Comparison of ENCODE assay signal across 10 cellular contexts in genomic region chr7:95420996-95421846, GRCh38. TPM values are rescaled to one million over a fixed set of nuclear protein-coding genes. Genes with fewer than 3 reads are reported as not detected.
DNase-seq lines count a peak whose midpoint lies in the region; ATAC-seq and TF ChIP-seq lines count a peak whose summit lies in the region.
"Had no signal": no experiment of that assay in that cellular context is flagged by ENCODE, and none has a peak within 500 bp of the region (broad histone marks: within the 10 kb centered on the region; RNA-seq: fewer than 3 reads in every experiment).

No MANE protein-coding gene starts in this region.

- CTCF ChIA-PET in AG04450 (lab: Charles Lee): interaction anchor here (0.9 to 1.4 kb wide), 2 partner anchors 56 to 269 kb away, joined by 3 to 4 read pairs; no protein-coding TSS in a partner anchor

- no peak overlapping the region for H3K4me3 ChIP-seq in AG04450 (ENCODE audit: low read depth, low read length)
- H3K4me3 ChIP-seq in spleen: no peak overlapping the region

- H3K27me3 Mint-ChIP-seq in activated CD4-positive, alpha-beta T cell treated with anti-CD3 and anti-CD28 coated beads, Interleukin-2, amount 10 ng/mL, durations not matched to agents 24 days and 14 days: no peaks in the 10 kb centered on the region
- H3K27me3 Mint-ChIP-seq: CD8-positive, alpha-beta memory T cell had no signal

- peak overlapping the region; percentile 32 for H3K27ac ChIP-seq in AG04450 (ENCODE audit: low read depth, low read length)
- H3K27ac ChIP-seq in spleen: no peak overlapping the region

- POLR2A ChIA-PET in AG04450 (lab: Yijun Ruan, JAX): interaction anchor here (1.3 kb wide), 1 partner anchor 14 kb away, joined by 7 read pairs; no protein-coding TSS in a partner anchor

- no peak overlapping the region for H3K4me3 Mint-ChIP-seq in activated CD4-positive, alpha-beta T cell treated with anti-CD3 and anti-CD28 coated beads, Interleukin-2, amount 10 ng/mL, durations not matched to agents 24 days and 14 days
- H3K4me3 Mint-ChIP-seq: CD8-positive, alpha-beta memory T cell had no signal

- 81 to 91% (median 87%) methylated on average over 2 of the region's 2 CpGs for WGBS in spleen, 5 donors

- peaks cover 0 to 10% (median 0%) of the 10 kb centered on the region in 6 donors for H3K36me3 ChIP-seq in spleen

- TF ChIP-seq CTCF in AG04450 (IDR thresholded peaks at IDR 0.05; ENCODE audit: low read depth, low read length) (no peak), spleen (IDR thresholded peaks at IDR 0.05 in 8 of 11, conservative IDR thresholded peaks at IDR 0.05 in 3 of 11) (no peak)

- intact Hi-C loops in activated CD4-positive, alpha-beta T cell treated with anti-CD3 and anti-CD28 coated beads, Interleukin-2, amount 10 ng/mL, durations not matched to agents 24 days and 14 days (cut with micrococcal nuclease): no loop called here
- intact Hi-C loops in spleen (cut with DNase I; ENCODE audit: low total_unique reads): no loop called here

- H3K4me1 Mint-ChIP-seq in activated CD4-positive, alpha-beta T cell treated with anti-CD3 and anti-CD28 coated beads, Interleukin-2, amount 10 ng/mL, durations not matched to agents 24 days and 14 days: no peaks in the 10 kb centered on the region
- H3K4me1 Mint-ChIP-seq: CD8-positive, alpha-beta memory T cell had no signal

- no peak overlapping the region for H3K27ac Mint-ChIP-seq in activated CD4-positive, alpha-beta T cell treated with anti-CD3 and anti-CD28 coated beads, Interleukin-2, amount 10 ng/mL, durations not matched to agents 24 days and 14 days
- H3K27ac Mint-ChIP-seq: CD8-positive, alpha-beta memory T cell had no signal

- H3K27me3 ChIP-seq in AG04450 (ENCODE audit: control insufficient read depth, insufficient read depth, low read length) (no peaks in the 10 kb centered on the region), spleen (replicated peaks in 1 of 7) (no peaks in the 10 kb centered on the region)

- H3K9me3 Mint-ChIP-seq in activated CD4-positive, alpha-beta T cell treated with anti-CD3 and anti-CD28 coated beads, Interleukin-2, amount 10 ng/mL, durations not matched to agents 24 days and 14 days: no peaks in the 10 kb centered on the region
- H3K9me3 Mint-ChIP-seq: CD8-positive, alpha-beta memory T cell had no signal

- H3K9me3 ChIP-seq in AG04450 (ENCODE audit: control insufficient read depth, insufficient read depth, low read length) (no peaks in the 10 kb centered on the region), spleen (no peaks in the 10 kb centered on the region)

- DNase-seq in AG04450 (ENCODE audit: low read depth, low spot score) (peak; percentile 63), kidney tubule cell (ENCODE audit: low spot score) (peak; percentile 87), NCI-H146 treated with DMSO at 0.1 percent for 48 hours (lab: John Stamatoyannopoulos, UW; ENCODE audit: unreplicated experiment) (no peak), occipital lobe (lab: John Stamatoyannopoulos, UW) (no peak), spleen (no peak)
- DNase-seq in activated CD4-positive, alpha-beta T cell treated with anti-CD3 and anti-CD28 coated beads, Interleukin-2, amount 10 ng/mL, durations not matched to agents 24 days and 14 days: no peak
- DNase-seq: CD8-positive, alpha-beta memory T cell; effector memory CD4-positive, alpha-beta T cell had no signal

- H3K4me1 ChIP-seq in spleen: no peaks in the 10 kb centered on the region

- TF ChIP-seq POLR2A in spleen (IDR thresholded peaks at IDR 0.05): no peak

- no peaks in the 10 kb centered on the region for H3K36me3 Mint-ChIP-seq in activated CD4-positive, alpha-beta T cell treated with anti-CD3 and anti-CD28 coated beads, Interleukin-2, amount 10 ng/mL, durations not matched to agents 24 days and 14 days (ENCODE audit: low read depth)

- ATAC-seq in HG02759 (IDR thresholded peaks at IDR 0.05; ENCODE audit: unreplicated experiment) (peak; percentile 85), SK-N-SH treated with all-trans-retinoic acid at 6 μM for 48 hours (peak; percentile 95)

TF ChIP-seq in SK-N-SH treated with all-trans-retinoic acid at 6 μM for 48 hours, 23 proteins besides CTCF, POLR2A, EP300 and RAD21:
- TF ChIP-seq RARB (CRISPR knock-in tag; IDR thresholded peaks at IDR 0.05): peak; percentile 29; the same call in 1 of the 2 replicates
- TF ChIP-seq CREB5 (CRISPR knock-in tag; IDR thresholded peaks at IDR 0.05; ENCODE audit: low read depth): no peak
- no peak for TF ChIP-seq BACH2 (CRISPR knock-in tag; IDR thresholded peaks at IDR 0.05; ENCODE audit: borderline replicate concordance)
- TF ChIP-seq CSDC2 (CRISPR knock-in tag; IDR thresholded peaks at IDR 0.05): no peak
- no peak for TF ChIP-seq OSR1 (CRISPR knock-in tag; IDR thresholded peaks at IDR 0.05)
- no peak for TF ChIP-seq ZC3H10 (CRISPR knock-in tag; IDR thresholded peaks at IDR 0.05)
- peak; percentile 50; the same call in 1 of the 2 replicates for TF ChIP-seq TOX (CRISPR knock-in tag; IDR thresholded peaks at IDR 0.05; ENCODE audit: borderline replicate concordance)

RNA-seq across cellular contexts. Expression of gene PON2, which starts 13.6 kb away (rescaled TPM):
- polyA plus RNA-seq in AG04450 (2011; rRNA removed): 86.2 and 110 TPM in 2 replicates
- 13.6 and 23.8 TPM in 2 replicates for polyA minus RNA-seq in AG04450 (2011; rRNA and poly(A)+ RNA removed)
- 50.5 TPM for total RNA-seq in occipital lobe
- total RNA-seq in activated CD4-positive, alpha-beta T cell treated with anti-CD3 and anti-CD28 coated beads, Interleukin-2, amount 10 ng/mL, durations not matched to agents 24 days and 14 days: 2.4 and 3.7 TPM in 2 replicates
- 10 to 100 TPM; 16.0 to 56.8 (median 33.5) TPM for total RNA-seq in spleen
- polyA plus RNA-seq in spleen: 10 to 100 TPM in 2 of 3 donors, 1 to 10 TPM in 1; 7.6 to 17.6 (median 14.2) TPM

RNA-seq across cellular contexts. Expression of gene PON3, which starts 25.0 kb away (rescaled TPM):
- polyA plus RNA-seq in AG04450 (2011; rRNA removed): 0.20 TPM in 1 of 2 replicates, not detected in the other
- polyA minus RNA-seq in AG04450 (2011; rRNA and poly(A)+ RNA removed): not detected in 2 replicates
- total RNA-seq in occipital lobe: 0.47 TPM
- not detected in 2 replicates for total RNA-seq in activated CD4-positive, alpha-beta T cell treated with anti-CD3 and anti-CD28 coated beads, Interleukin-2, amount 10 ng/mL, durations not matched to agents 24 days and 14 days
- 1 to 10 TPM in 3 of 7 donors, under 1 TPM in 2, not detected in 2; 0.60 to 2.1 (median 1.5) TPM for total RNA-seq in spleen
- polyA plus RNA-seq in spleen: under 1 TPM; 0.20 to 0.61 (median 0.42) TPM
- total RNA-seq: CD8-positive, alpha-beta memory T cell had no signal
- polyA plus RNA-seq: CD8-positive, alpha-beta memory T cell had no signal

Comparison
In these comparisons a context has a peak if more than half of its experiments do, and no peak if none do; other contexts are left out.
1. DNase-seq: peak in AG04450 (single experiment) and kidney tubule cell (single experiment); none in NCI-H146 treated with DMSO at 0.1 percent for 48 hours (single experiment), occipital lobe (single experiment), activated CD4-positive, alpha-beta T cell treated with anti-CD3 and anti-CD28 coated beads, Interleukin-2, amount 10 ng/mL, durations not matched to agents 24 days and 14 days (single experiment) and spleen (single experiment).